Comparison of ENCODE assay signal across 14 cellular contexts in the genomic region with DNA sequence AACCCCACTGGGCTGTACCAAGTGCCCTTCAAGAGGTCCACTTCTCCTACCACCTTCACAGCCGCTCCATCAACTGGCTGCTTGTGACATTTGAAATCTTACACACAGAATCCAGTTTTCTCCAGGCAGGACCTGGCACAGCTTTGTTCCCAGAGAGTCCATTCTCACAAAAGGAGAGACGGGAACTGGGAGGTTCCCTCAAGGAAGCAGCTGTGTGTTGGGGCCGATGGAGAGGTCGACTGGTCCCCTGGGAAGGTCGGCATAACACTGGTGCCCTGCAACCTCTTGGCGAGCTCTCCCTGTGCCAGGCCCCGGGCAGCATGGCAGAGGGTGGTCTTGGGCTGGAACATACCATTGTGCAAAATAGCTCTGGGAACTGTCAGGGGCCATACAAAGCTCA. TPM values are rescaled to one million over a fixed set of nuclear protein-coding genes. Genes with fewer than 3 reads are reported as not detected.
A peak's percentile ranks its signal among the peaks of the same experiment; 100 is the strongest.
DNase-seq lines count a peak whose midpoint lies in the region; ATAC-seq and TF ChIP-seq lines count a peak whose summit lies in the region.
"Had no signal": no experiment of that assay in that cellular context is flagged by ENCODE, and none has a peak within 500 bp of the region (broad histone marks: within the 10 kb centered on the region; RNA-seq: fewer than 3 reads in every experiment).

No MANE protein-coding gene starts in this region.

- H3K27ac Mint-ChIP-seq in CD4-positive, CD25-positive, alpha-beta regulatory T cell, result peak overlapping the region; percentile 25 to 62 (median 45)
- H3K27ac Mint-ChIP-seq: neural progenitor cell had no signal

- H3K27me3 Mint-ChIP-seq in CD4-positive, CD25-positive, alpha-beta regulatory T cell, result no peaks in the 10 kb centered on the region

- no peaks in the 10 kb centered on the region for H3K27me3 ChIP-seq in CD4-positive, CD25-positive, alpha-beta regulatory T cell (ENCODE audit: control insufficient read depth, insufficient read depth, low read length)
- no peaks in the 10 kb centered on the region for H3K27me3 ChIP-seq in Peyer's patch
- no peaks in the 10 kb centered on the region for H3K27me3 ChIP-seq in esophagus squamous epithelium
- H3K27me3 ChIP-seq: adrenal gland, left lung, neural progenitor cell had no signal

- in situ Hi-C loops in GM13977 (cut with MboI; ENCODE audit: low pct_unique_long_range_greater_than_20kb, low sequenced_read_pairs, unreplicated experiment), result no loop called here
- in situ Hi-C loops in GM13976 (cut with MboI; ENCODE audit: low sequenced_read_pairs, unreplicated experiment), result no loop called here

- H3K4me3 ChIP-seq in CD4-positive, CD25-positive, alpha-beta regulatory T cell (ENCODE audit: low read depth, low read length), result no peak overlapping the region
- H3K4me3 ChIP-seq in Peyer's patch, result no peak overlapping the region
- H3K4me3 ChIP-seq in esophagus squamous epithelium, result no peak overlapping the region
- H3K4me3 ChIP-seq: adrenal gland, left lung, neural progenitor cell had no signal

- intact Hi-C loops in esophagus squamous epithelium (cut with DNase I) (no loop called here), sciatic nerve (cut with DNase I) (no loop called here)

- no peaks in the 10 kb centered on the region for H3K36me3 Mint-ChIP-seq in CD4-positive, CD25-positive, alpha-beta regulatory T cell
- H3K36me3 Mint-ChIP-seq: neural progenitor cell had no signal

- 51 to 57% methylated on average over 2 to 7 of the region's 7 CpGs for WGBS in esophagus squamous epithelium, 2 donors

- no peaks in the 10 kb centered on the region for H3K36me3 ChIP-seq in CD4-positive, CD25-positive, alpha-beta regulatory T cell (ENCODE audit: control insufficient read depth, insufficient read depth, low read length)
- H3K36me3 ChIP-seq in Peyer's patch, result no peaks in the 10 kb centered on the region
- H3K36me3 ChIP-seq in esophagus squamous epithelium, result no peaks in the 10 kb centered on the region
- H3K36me3 ChIP-seq: adrenal gland, left lung, neural progenitor cell had no signal

- H3K4me1 Mint-ChIP-seq in CD4-positive, CD25-positive, alpha-beta regulatory T cell, result peaks cover 18 to 87% (median 53%) of the 10 kb centered on the region in 4 donors

- ATAC-seq in CD4-positive, CD25-positive, alpha-beta regulatory T cell (ENCODE audit: low read depth in 2 of 2), result no peak
- peak; percentile 31 for ATAC-seq in sciatic nerve
- ATAC-seq in GM19395 (IDR thresholded peaks at IDR 0.05; ENCODE audit: unreplicated experiment), result no peak
- ATAC-seq: left lung, Panc1 had no signal

- H3K4me1 ChIP-seq in CD4-positive, CD25-positive, alpha-beta regulatory T cell (ENCODE audit: control insufficient read depth, insufficient read depth, low read length, poor library complexity, severe bottlenecking), result peaks cover 52% of the 10 kb centered on the region
- H3K4me1 ChIP-seq in Peyer's patch (peaks cover 12 to 98% (median 49%) of the 10 kb centered on the region in 4 donors), esophagus squamous epithelium (peaks cover 78 to 100% (median 99%) of the 10 kb centered on the region in 3 donors)

- H3K27ac ChIP-seq in CD4-positive, CD25-positive, alpha-beta regulatory T cell (ENCODE audit: insufficient read depth, low read length, poor library complexity, severe bottlenecking), result no peak overlapping the region
- H3K27ac ChIP-seq in Peyer's patch (peak overlapping the region in 3 of 4 donors; percentile 21 to 91 (median 38)), esophagus squamous epithelium (peak overlapping the region in 3 of 4 donors; percentile 52 to 74 (median 62))
- H3K27ac ChIP-seq: neural progenitor cell had no signal

- no peaks in the 10 kb centered on the region for H3K9me3 ChIP-seq in CD4-positive, CD25-positive, alpha-beta regulatory T cell (ENCODE audit: control insufficient read depth in 2 of 2, low read length in 2 of 2)
- no peaks in the 10 kb centered on the region for H3K9me3 ChIP-seq in Peyer's patch
- H3K9me3 ChIP-seq in esophagus squamous epithelium, result no peaks in the 10 kb centered on the region
- H3K9me3 ChIP-seq: adrenal gland, left lung had no signal

- TF ChIP-seq POLR2A in Peyer's patch (IDR thresholded peaks at IDR 0.05), result no peak
- no peak for TF ChIP-seq POLR2A in esophagus squamous epithelium (IDR thresholded peaks at IDR 0.05)

- no peak for DNase-seq in CD4-positive, CD25-positive, alpha-beta regulatory T cell
- DNase-seq in Peyer's patch (no peak), esophagus squamous epithelium (lab: John Stamatoyannopoulos, UW) (no peak), sciatic nerve (ENCODE audit: low spot score) (no peak), NCI-H510A (lab: John Stamatoyannopoulos, UW) (no peak), GM13977 (ENCODE audit: low spot score) (no peak), GM13976 (ENCODE audit: low spot score) (no peak)
- DNase-seq: adrenal gland; left lung; stimulated activated CD4-positive, alpha-beta T cell treated with anti-CD3 and anti-CD28 coated beads, Interleukin-15, amount 100 ng/mL, for 24 hours had no signal

- TF ChIP-seq CTCF in Peyer's patch (IDR thresholded peaks at IDR 0.05) (no peak), esophagus squamous epithelium (IDR thresholded peaks at IDR 0.05) (no peak), GM13977 (IDR thresholded peaks at IDR 0.05; ENCODE audit: extremely low read depth, insufficient read depth, missing control alignments) (no peak), GM13976 (IDR thresholded peaks at IDR 0.05; ENCODE audit: borderline replicate concordance, control extremely low read depth, extremely low read depth, insufficient read depth, missing control alignments) (no peak)

- H3K9me3 Mint-ChIP-seq in CD4-positive, CD25-positive, alpha-beta regulatory T cell, result peaks cover 0 to under 1% (median 0%) of the 10 kb centered on the region in 7 donors
- H3K9me3 Mint-ChIP-seq: neural progenitor cell; T-helper 2 cell treated with Interferon-gamma antibody and Interleukin-4, amounts not matched to agents 5 μg/mL and 100 μg/mL, for 36 hours had no signal

- H3K4me3 Mint-ChIP-seq in CD4-positive, CD25-positive, alpha-beta regulatory T cell, result peak overlapping the region in 2 of 4 donors; percentile 6 to 18
- H3K4me3 Mint-ChIP-seq: neural progenitor cell; T-helper 2 cell treated with Interferon-gamma antibody and Interleukin-4, amounts not matched to agents 5 μg/mL and 100 μg/mL, for 36 hours had no signal

RNA-seq across cellular contexts. Expression of a gene that starts 21.5 kb away (rescaled TPM):
- total RNA-seq in CD4-positive, CD25-positive, alpha-beta regulatory T cell, result 53.6 TPM
- 10 to 100 TPM in 1 of 4 donors, 1 to 10 TPM in 3; 7.7 to 11.8 (median 9.7) TPM for polyA plus RNA-seq in CD4-positive, CD25-positive, alpha-beta regulatory T cell
- 10 to 100 TPM; 18.9 to 49.5 (median 34.2) TPM for total RNA-seq in Peyer's patch
- 10 to 100 TPM in 2 of 4 donors, 1 to 10 TPM in 2; 5.9 to 12.8 (median 9.9) TPM for total RNA-seq in esophagus squamous epithelium
- 28.9 TPM for total RNA-seq in sciatic nerve

RNA-seq across cellular contexts. Expression of a gene that starts 43.0 kb away (rescaled TPM):
- 186 TPM for total RNA-seq in CD4-positive, CD25-positive, alpha-beta regulatory T cell
- 100 to 1,000 TPM; 106 to 118 (median 117) TPM for polyA plus RNA-seq in CD4-positive, CD25-positive, alpha-beta regulatory T cell
- total RNA-seq in Peyer's patch (100 to 1,000 TPM; 231 to 333 (median 264) TPM), esophagus squamous epithelium (100 to 1,000 TPM; 132 to 273 (median 247) TPM), sciatic nerve (296 TPM)

RNA-seq across cellular contexts. Expression of a gene that starts 57.3 kb away (rescaled TPM):
- total RNA-seq in CD4-positive, CD25-positive, alpha-beta regulatory T cell, result 90.6 TPM
- 10 to 100 TPM; 65.3 to 99.1 (median 89.9) TPM for polyA plus RNA-seq in CD4-positive, CD25-positive, alpha-beta regulatory T cell
- total RNA-seq in Peyer's patch (100 to 1,000 TPM in 3 of 4 donors, 10 to 100 TPM in 1; 82.0 to 226 (median 142) TPM), esophagus squamous epithelium (100 to 1,000 TPM in 1 of 4 donors, 10 to 100 TPM in 3; 65.5 to 104 (median 83.5) TPM), sciatic nerve (97.2 TPM)
